1 cellular context compared by ENCODE assay signal in the genomic region with DNA sequence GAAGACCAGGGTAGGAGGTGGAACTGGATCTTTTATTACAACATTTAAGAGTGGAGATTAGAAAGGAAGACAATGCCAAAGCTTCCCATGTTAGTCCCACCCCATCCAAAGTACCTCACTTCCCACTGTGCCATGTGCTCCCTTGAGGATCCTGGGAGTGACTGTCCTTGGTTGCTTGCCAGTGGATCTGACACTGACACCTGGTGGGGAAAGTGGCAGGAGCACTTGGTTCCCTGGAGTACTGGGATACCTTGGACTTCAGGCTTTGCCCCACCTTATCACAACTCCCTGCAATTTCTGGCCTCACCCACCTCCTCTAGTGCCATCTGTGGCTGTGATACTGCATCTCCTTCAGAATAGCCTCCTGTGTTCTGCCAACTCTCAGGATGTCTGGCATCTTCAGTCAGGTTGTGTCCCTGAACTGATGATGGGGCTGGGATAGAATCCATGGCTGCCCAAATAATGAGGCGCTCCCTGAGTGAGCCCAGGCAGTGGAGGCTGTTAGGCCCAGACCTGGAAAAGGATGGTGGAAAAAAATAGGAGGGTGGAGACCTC.
TF ChIP-seq lines count a peak whose summit lies in the region.

No MANE protein-coding gene starts in this region.

TF ChIP-seq in HCT116, 20 proteins besides CTCF, POLR2A, EP300 and RAD21 (continued from another document):
- TF ChIP-seq ZBTB33 (IDR thresholded peaks at IDR 0.05; ENCODE audit: extremely low read depth, insufficient replicate concordance, low read length) (no peak), TCF7L2 (IDR thresholded peaks at IDR 0.05; ENCODE audit: borderline replicate concordance, extremely low read depth, insufficient read depth, insufficient read length) (no peak), POLR2AphosphoS5 (IDR thresholded peaks at IDR 0.05; ENCODE audit: low read depth, low read length) (peak; percentile 68), SIN3A (IDR thresholded peaks at IDR 0.05; ENCODE audit: low read depth) (peak; percentile 65; the same call in 1 of the 2 replicates)
